In genomic region chr19:48471836-48472235, GRCh38 we compare ENCODE assay signal across 11 cellular contexts.
"Had no signal": no experiment of that assay in that cellular context is flagged by ENCODE, and none has a peak within 500 bp of the region (broad histone marks: within the 10 kb centered on the region; RNA-seq: fewer than 3 reads in every experiment).

No MANE protein-coding gene starts in this region.

- H3K4me3 Mint-ChIP-seq: dendritic cell treated with granulocyte-macrophage colony-stimulating factor and Interleukin-4, amounts not matched to agents 40 ng/mL and 50 ng/mL, for 4 days had no signal

- H3K9me3 ChIP-seq: heart left ventricle, uterus had no signal

- H3K4me3 ChIP-seq: heart left ventricle, lung, uterus had no signal

- ATAC-seq: effector memory CD8-positive, alpha-beta T cell; heart left ventricle; left colon had no signal

- DNase-seq: anterior cingulate cortex; cerebellar nuclear complex; effector memory CD8-positive, alpha-beta T cell; left colon; stimulated activated CD4-positive, alpha-beta T cell treated with anti-CD3 and anti-CD28 coated beads, Interleukin-1b, Interleukin-23, amount 100 ng/mL, for 48 hours; SW 1271; uterus had no signal

- H2AFZ ChIP-seq: parathyroid adenoma had no signal

- H3K27me3 Mint-ChIP-seq: dendritic cell treated with granulocyte-macrophage colony-stimulating factor and Interleukin-4, amounts not matched to agents 40 ng/mL and 50 ng/mL, for 4 days; effector memory CD8-positive, alpha-beta T cell had no signal

- H3K27ac ChIP-seq: heart left ventricle, parathyroid adenoma, uterus had no signal

- H3K9me3 Mint-ChIP-seq: dendritic cell treated with granulocyte-macrophage colony-stimulating factor and Interleukin-4, amounts not matched to agents 40 ng/mL and 50 ng/mL, for 4 days; effector memory CD8-positive, alpha-beta T cell had no signal

- H3K27me3 ChIP-seq: heart left ventricle, uterus had no signal

- H3K9ac ChIP-seq: parathyroid adenoma had no signal

- H3K36me3 ChIP-seq: uterus had no signal

- H3K27ac Mint-ChIP-seq: dendritic cell treated with granulocyte-macrophage colony-stimulating factor and Interleukin-4, amounts not matched to agents 40 ng/mL and 50 ng/mL, for 4 days had no signal
